In the genomic region with DNA sequence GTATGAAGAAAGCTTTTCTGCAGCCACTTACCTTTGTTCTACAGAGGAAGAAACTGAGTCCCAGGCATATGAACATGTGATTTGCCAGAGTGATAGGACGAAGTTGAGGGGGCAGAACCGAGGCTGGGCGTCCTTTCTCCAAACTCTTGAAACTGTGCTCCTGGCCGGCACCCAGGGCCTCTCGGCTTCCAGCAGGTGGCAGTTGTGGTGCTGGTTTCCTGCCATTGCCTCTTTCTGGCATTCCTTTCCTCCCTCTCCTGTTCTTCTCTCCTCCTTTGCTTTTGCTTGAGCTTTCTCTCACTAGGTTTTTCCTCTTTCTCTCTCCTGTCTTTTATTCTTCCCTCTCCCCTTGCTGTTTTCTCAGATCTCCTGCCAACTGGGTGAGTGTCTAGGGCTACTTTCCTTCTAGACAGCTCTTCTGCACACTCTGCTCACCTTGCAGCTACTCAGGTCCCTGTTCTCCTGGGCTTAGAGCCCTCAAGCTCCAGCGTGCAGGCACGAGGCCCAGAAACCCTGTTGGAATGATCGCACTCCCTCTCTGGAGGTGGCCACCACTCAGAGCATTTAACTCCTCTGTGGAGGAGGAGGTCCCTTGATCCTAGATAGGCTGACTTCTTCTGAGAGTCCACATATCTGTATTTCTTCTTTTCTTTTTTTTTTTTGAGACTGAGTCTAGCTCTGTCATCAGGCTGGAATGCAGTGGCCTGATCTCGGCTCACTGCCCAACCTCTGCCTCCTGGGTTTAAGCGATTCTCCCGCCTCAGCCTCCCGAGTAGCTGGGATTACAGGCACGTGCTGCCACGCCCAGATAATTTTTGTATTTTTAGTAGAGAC, we compare ENCODE assay signal across 1 cellular context.
A peak's percentile ranks its signal among the peaks of the same experiment; 100 is the strongest.
TF ChIP-seq lines count a peak whose summit lies in the region.

No MANE protein-coding gene starts in this region.

TF ChIP-seq in K562, 482 proteins besides CTCF, POLR2A, EP300 and RAD21 (continued from another document):
- TF ChIP-seq, protein P1, sequence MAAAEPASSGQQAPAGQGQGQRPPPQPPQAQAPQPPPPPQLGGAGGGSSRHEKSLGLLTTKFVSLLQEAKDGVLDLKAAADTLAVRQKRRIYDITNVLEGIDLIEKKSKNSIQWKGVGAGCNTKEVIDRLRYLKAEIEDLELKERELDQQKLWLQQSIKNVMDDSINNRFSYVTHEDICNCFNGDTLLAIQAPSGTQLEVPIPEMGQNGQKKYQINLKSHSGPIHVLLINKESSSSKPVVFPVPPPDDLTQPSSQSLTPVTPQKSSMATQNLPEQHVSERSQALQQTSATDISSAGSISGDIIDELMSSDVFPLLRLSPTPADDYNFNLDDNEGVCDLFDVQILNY (CRISPR knock-in tag; IDR thresholded peaks at IDR 0.05) = no peak
- TF ChIP-seq ZNF124 (CRISPR knock-in tag; IDR thresholded peaks at IDR 0.05) = no peak
- TF ChIP-seq JUN (IDR thresholded peaks at IDR 0.05; ENCODE audit: borderline replicate concordance, low read depth, low read length) = no peak
- TF ChIP-seq JUN (CRISPR knock-in tag; IDR thresholded peaks at IDR 0.05; ENCODE audit: borderline replicate concordance) = no peak
- TF ChIP-seq ZFP36 (IDR thresholded peaks at IDR 0.05; ENCODE audit: low read depth, low read length, partially characterized antibody) = peak; percentile 3
- TF ChIP-seq, protein P2, sequence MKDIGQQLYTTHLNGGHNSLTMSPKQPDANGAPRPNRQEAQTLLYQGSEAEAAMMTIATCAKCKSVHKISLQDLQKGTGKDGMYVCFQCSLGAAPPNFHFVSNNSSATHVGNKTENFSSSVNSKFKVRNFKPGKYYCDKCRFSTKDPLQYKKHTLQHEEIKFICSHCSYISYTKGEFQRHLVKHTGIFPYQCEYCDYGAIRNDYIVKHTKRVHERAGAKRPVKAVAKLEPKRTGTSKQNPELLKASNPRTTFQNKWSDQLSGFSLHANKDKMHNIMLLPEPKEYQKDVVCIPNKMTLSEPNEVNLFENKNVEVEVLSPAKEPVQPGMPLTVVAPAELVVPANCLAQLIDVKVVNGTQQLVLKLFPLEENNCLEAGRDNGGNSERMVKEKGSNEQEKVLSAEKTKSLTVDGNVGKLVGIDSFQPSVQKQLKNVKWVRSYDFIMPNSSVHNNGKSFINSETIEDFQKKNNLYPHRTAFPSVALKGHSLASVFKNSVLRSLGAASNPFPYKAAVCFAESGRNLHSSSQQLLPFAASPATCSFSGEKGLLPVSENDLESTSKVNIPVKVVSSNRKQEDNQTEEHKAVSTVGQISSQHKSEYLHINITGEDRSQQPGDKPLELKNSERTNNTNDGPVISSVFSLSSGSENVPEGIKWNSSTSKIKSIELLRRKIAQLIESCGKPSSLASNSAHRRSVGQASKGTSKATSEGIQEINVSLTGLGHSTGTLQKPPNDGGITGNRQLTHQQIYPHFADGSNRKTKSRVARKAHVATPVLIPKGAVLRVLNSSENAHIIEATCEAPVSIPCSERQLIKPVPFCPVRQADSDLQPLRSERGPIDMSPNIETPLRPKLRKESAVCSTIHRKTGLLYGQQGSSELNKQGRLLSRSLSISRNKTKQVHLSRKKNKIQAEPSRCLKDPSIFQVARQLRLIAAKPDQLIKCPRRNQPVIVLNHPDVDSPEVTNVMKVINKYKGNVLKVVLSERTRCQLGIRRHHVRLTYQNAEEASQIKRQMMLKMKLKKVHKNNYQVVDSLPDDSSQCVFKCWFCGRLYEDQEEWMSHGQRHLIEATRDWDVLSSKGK (CRISPR knock-in tag; IDR thresholded peaks at IDR 0.05) = no peak
- no peak for TF ChIP-seq ZNF77 (CRISPR knock-in tag; IDR thresholded peaks at IDR 0.05)
- TF ChIP-seq FOSL1 (tag; conservative IDR thresholded peaks at IDR 0.05) = 0 out of 2 replicates have a peak, but pooled peaks have one; percentile 14
- TF ChIP-seq ZNF217 (CRISPR knock-in tag; IDR thresholded peaks at IDR 0.05) = no peak
- no peak for TF ChIP-seq ZBTB1 (CRISPR knock-in tag; IDR thresholded peaks at IDR 0.05; ENCODE audit: borderline replicate concordance, low read depth)
- no peak for TF ChIP-seq PHF20 (IDR thresholded peaks at IDR 0.05; ENCODE audit: partially characterized antibody)
- TF ChIP-seq, protein P3, sequence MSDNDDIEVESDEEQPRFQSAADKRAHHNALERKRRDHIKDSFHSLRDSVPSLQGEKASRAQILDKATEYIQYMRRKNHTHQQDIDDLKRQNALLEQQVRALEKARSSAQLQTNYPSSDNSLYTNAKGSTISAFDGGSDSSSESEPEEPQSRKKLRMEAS (CRISPR knock-in tag; IDR thresholded peaks at IDR 0.05) = 0 out of 2 replicates have a peak, but pooled peaks have one; percentile 9
- TF ChIP-seq FOXJ3 (CRISPR knock-in tag; IDR thresholded peaks at IDR 0.05) = no peak
- no peak for TF ChIP-seq NCOA1 (IDR thresholded peaks at IDR 0.05; ENCODE audit: low read depth)
- TF ChIP-seq, protein P4, sequence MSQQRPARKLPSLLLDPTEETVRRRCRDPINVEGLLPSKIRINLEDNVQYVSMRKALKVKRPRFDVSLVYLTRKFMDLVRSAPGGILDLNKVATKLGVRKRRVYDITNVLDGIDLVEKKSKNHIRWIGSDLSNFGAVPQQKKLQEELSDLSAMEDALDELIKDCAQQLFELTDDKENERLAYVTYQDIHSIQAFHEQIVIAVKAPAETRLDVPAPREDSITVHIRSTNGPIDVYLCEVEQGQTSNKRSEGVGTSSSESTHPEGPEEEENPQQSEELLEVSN (IDR thresholded peaks at IDR 0.05; ENCODE audit: borderline replicate concordance in 1 of 2, extremely low read depth in 1 of 2, insufficient read depth in 1 of 2, insufficient read length in 1 of 2, low read depth in 1 of 2, low read length in 1 of 2, poor library complexity in 1 of 2, severe bottlenecking in 1 of 2) = peak in 1 of 2 experiments; percentile 3
- peak; percentile 49; the same call in 1 of the 2 replicates for TF ChIP-seq SMC3 (conservative IDR thresholded peaks at IDR 0.05; ENCODE audit: insufficient read depth, low read depth, low read length)
- TF ChIP-seq, protein P5, sequence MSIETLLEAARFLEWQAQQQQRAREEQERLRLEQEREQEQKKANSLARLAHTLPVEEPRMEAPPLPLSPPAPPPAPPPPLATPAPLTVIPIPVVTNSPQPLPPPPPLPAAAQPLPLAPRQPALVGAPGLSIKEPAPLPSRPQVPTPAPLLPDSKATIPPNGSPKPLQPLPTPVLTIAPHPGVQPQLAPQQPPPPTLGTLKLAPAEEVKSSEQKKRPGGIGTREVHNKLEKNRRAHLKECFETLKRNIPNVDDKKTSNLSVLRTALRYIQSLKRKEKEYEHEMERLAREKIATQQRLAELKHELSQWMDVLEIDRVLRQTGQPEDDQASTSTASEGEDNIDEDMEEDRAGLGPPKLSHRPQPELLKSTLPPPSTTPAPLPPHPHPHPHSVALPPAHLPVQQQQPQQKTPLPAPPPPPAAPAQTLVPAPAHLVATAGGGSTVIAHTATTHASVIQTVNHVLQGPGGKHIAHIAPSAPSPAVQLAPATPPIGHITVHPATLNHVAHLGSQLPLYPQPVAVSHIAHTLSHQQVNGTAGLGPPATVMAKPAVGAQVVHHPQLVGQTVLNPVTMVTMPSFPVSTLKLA (conservative IDR thresholded peaks at IDR 0.05) = no peak
- no peak for TF ChIP-seq ZNF175 (CRISPR knock-in tag; IDR thresholded peaks at IDR 0.05; ENCODE audit: low read depth)
- no peak for TF ChIP-seq KAT7 (CRISPR knock-in tag; IDR thresholded peaks at IDR 0.05; ENCODE audit: borderline replicate concordance)
- TF ChIP-seq DPF2 (IDR thresholded peaks at IDR 0.05) = 0 out of 2 replicates have a peak, but pooled peaks have one; percentile 7
- TF ChIP-seq BHLHE40 (IDR thresholded peaks at IDR 0.05; ENCODE audit: low read length) = peak; percentile 64
- no peak for TF ChIP-seq MIER1 (IDR thresholded peaks at IDR 0.05; ENCODE audit: low read depth)
- TF ChIP-seq BCOR (IDR thresholded peaks at IDR 0.05) = no peak
- TF ChIP-seq L3MBTL2 (IDR thresholded peaks at IDR 0.05) = peak; percentile 20; the same call in 1 of the 2 replicates
